ENCODE assay signal across 25 cellular contexts in genomic region chr13:101512650-101513049, GRCh38.
DNase-seq lines count a peak whose midpoint lies in the region; ATAC-seq, FAIRE-seq and TF ChIP-seq lines count a peak whose summit lies in the region.
"Had no signal": no experiment of that assay in that cellular context is flagged by ENCODE, and none has a peak within 500 bp of the region (broad histone marks: within the 10 kb centered on the region; RNA-seq: fewer than 3 reads in every experiment).

No MANE protein-coding gene starts in this region.

- H4K20me1 ChIP-seq in astrocyte (ENCODE audit: insufficient read depth, low read length) (no peaks in the 10 kb centered on the region), OCI-LY7 (ENCODE audit: insufficient read depth, low read length) (no peaks in the 10 kb centered on the region)

- DNase-seq in HT1080 (ENCODE audit: low read depth) = peak; percentile 85
- DNase-seq in astrocyte (ENCODE audit: low read depth) = peak; percentile 75
- peak; percentile 44 for DNase-seq in fibroblast of peridontal ligament (ENCODE audit: extremely low read depth)
- DNase-seq in SKM-1 (lab: John Stamatoyannopoulos, UW; ENCODE audit: unreplicated experiment) = no peak
- DNase-seq in CD14-positive monocyte (ENCODE audit: low spot score) = no peak
- no peak for DNase-seq in OCI-LY7 (ENCODE audit: low spot score)
- DNase-seq: activated CD4-positive, alpha-beta T cell treated with anti-CD3 and anti-CD28 coated beads, Interleukin-2, amount 10 ng/mL, durations not matched to agents 24 days and 14 days; activated effector memory CD4-positive, alpha-beta T cell treated with Interleukin-2 at 50 U/mL for 16 hours; activated naive CD8-positive, alpha-beta T cell treated with anti-CD3 and anti-CD28 coated beads, Interleukin-2, amount 50 U/mL, for 24 hours; Calu3; effector memory CD4-positive, alpha-beta T cell; H9; islet precursor cell; NCI-H1694; NCI-H446; NK-92 treated with Interleukin-12 subunit alpha and Interleukin-12 subunit beta, amount 100 ng/mL, for 24 hours; spleen; stimulated activated CD8-positive, alpha-beta memory T cell treated with anti-CD3 and anti-CD28 coated beads, Interleukin-4, amount 100 ng/mL, for 48 hours; T-cell had no signal

- POLR2A ChIA-PET in OCI-LY7 (lab: Charles Lee) = no interaction called here

- no peak for ATAC-seq in GM19452 (IDR thresholded peaks at IDR 0.05; ENCODE audit: unreplicated experiment)
- ATAC-seq: activated naive CD8-positive, alpha-beta T cell treated with anti-CD3 and anti-CD28 coated beads, Interleukin-2, amount 50 U/mL, for 24 hours; natural killer cell treated with Interleukin-12 subunit alpha and Interleukin-12 subunit beta and Interleukin-15 and Interleukin-18, amount 100 ng/mL, for 72 hours; T-cell had no signal

- no TSS peak for BruUV-seq in OCI-LY7 (replicated peaks; lab: Mats Ljungman, UMichigan)

- H3K36me3 ChIP-seq in astrocyte (ENCODE audit: insufficient read depth, low read length) = no peaks in the 10 kb centered on the region
- H3K36me3 ChIP-seq in skeletal muscle satellite cell (ENCODE audit: insufficient read depth, low read length) = peaks cover 11% of the 10 kb centered on the region
- H3K36me3 ChIP-seq in OCI-LY7 (ENCODE audit: insufficient read depth, low read length) = no peaks in the 10 kb centered on the region
- H3K36me3 ChIP-seq: spleen had no signal

- no peak for TF ChIP-seq CTCF in astrocyte (IDR thresholded peaks at IDR 0.05; ENCODE audit: insufficient read depth, low read depth, low read length)
- TF ChIP-seq CTCF in CD14-positive monocyte (IDR thresholded peaks at IDR 0.05) = no peak
- TF ChIP-seq CTCF in OCI-LY7 (conservative IDR thresholded peaks at IDR 0.05; ENCODE audit: low read length) = no peak

- CTCF ChIA-PET in OCI-LY7 (lab: Charles Lee; ENCODE audit: unreplicated experiment) = no interaction called here

- H3K4me1 ChIP-seq in astrocyte (ENCODE audit: insufficient read depth, low read length) (peaks cover 7% of the 10 kb centered on the region), skeletal muscle satellite cell (ENCODE audit: control insufficient read depth, insufficient read depth, low read length) (peaks cover 59% of the 10 kb centered on the region), OCI-LY7 (ENCODE audit: insufficient read depth, low read length, poor library complexity, severe bottlenecking) (no peaks in the 10 kb centered on the region)
- H3K4me1 ChIP-seq: spleen had no signal

- peak overlapping the region; percentile 39 for H3K4me2 ChIP-seq in astrocyte (ENCODE audit: low read length)
- H3K4me2 ChIP-seq in skeletal muscle satellite cell (ENCODE audit: low read length) = peak overlapping the region; percentile 61
- no peak overlapping the region for H3K4me2 ChIP-seq in OCI-LY7 (ENCODE audit: low read length)

- H3K9me3 Mint-ChIP-seq in astrocyte (ENCODE audit: unreplicated experiment) = peaks cover 1% of the 10 kb centered on the region
- peaks cover 0 to 2% (median 0%) of the 10 kb centered on the region in 7 donors for H3K9me3 Mint-ChIP-seq in CD14-positive monocyte
- H3K9me3 Mint-ChIP-seq: activated CD4-positive, alpha-beta T cell treated with anti-CD3 and anti-CD28 coated beads, Interleukin-2, amount 10 ng/mL, durations not matched to agents 24 days and 14 days; activated naive CD8-positive, alpha-beta T cell treated with anti-CD3 and anti-CD28 coated beads, Interleukin-2, amount 50 U/mL, for 24 hours; natural killer cell treated with Interleukin-12 subunit alpha and Interleukin-12 subunit beta and Interleukin-15 and Interleukin-18, amount 100 ng/mL, for 72 hours; T-cell had no signal

- H3K36me3 Mint-ChIP-seq in astrocyte (ENCODE audit: low read depth, unreplicated experiment) = no peaks in the 10 kb centered on the region
- H3K36me3 Mint-ChIP-seq in CD14-positive monocyte = no peaks in the 10 kb centered on the region
- H3K36me3 Mint-ChIP-seq: natural killer cell treated with Interleukin-12 subunit alpha and Interleukin-12 subunit beta and Interleukin-15 and Interleukin-18, amount 100 ng/mL, for 72 hours; T-cell had no signal

- no peaks in the 10 kb centered on the region for H3K9me2 ChIP-seq in OCI-LY7 (ENCODE audit: insufficient read depth, low read length)

- H3K27me3 ChIP-seq in astrocyte (ENCODE audit: insufficient read depth, low read length) (no peaks in the 10 kb centered on the region), skeletal muscle satellite cell (ENCODE audit: control insufficient read depth, insufficient read depth, low read length) (no peaks in the 10 kb centered on the region)
- H3K27me3 ChIP-seq: spleen had no signal

- no peaks in the 10 kb centered on the region for H3K9me3 ChIP-seq in astrocyte (ENCODE audit: insufficient read depth, low read depth, low read length)
- H3K9me3 ChIP-seq in skeletal muscle satellite cell (replicated peaks; ENCODE audit: low read length) = no peaks in the 10 kb centered on the region
- no peaks in the 10 kb centered on the region for H3K9me3 ChIP-seq in OCI-LY7 (ENCODE audit: low read length)
- H3K9me3 ChIP-seq: spleen had no signal

- H3K27ac ChIP-seq in astrocyte (ENCODE audit: low read depth, low read length) (peak overlapping the region; percentile 5), OCI-LY7 (ENCODE audit: low read depth, low read length, poor library complexity, severe bottlenecking) (no peak overlapping the region)
- H3K27ac ChIP-seq: RWPE1, spleen had no signal

- FAIRE-seq in astrocyte (lab: Jason Lieb, UNC) = no peak

- H2AFZ ChIP-seq in astrocyte (ENCODE audit: low read depth, low read length) (no peak overlapping the region), OCI-LY7 (ENCODE audit: low read length) (no peak overlapping the region)

- H3K27ac Mint-ChIP-seq in astrocyte (ENCODE audit: unreplicated experiment) = peak overlapping the region; percentile 23
- no peak overlapping the region for H3K27ac Mint-ChIP-seq in CD14-positive monocyte
- H3K27ac Mint-ChIP-seq: activated CD4-positive, alpha-beta T cell treated with anti-CD3 and anti-CD28 coated beads, Interleukin-2, amount 10 ng/mL, durations not matched to agents 24 days and 14 days; activated naive CD8-positive, alpha-beta T cell treated with anti-CD3 and anti-CD28 coated beads, Interleukin-2, amount 50 U/mL, for 24 hours; H9; IgD-negative memory B cell; natural killer cell treated with Interleukin-12 subunit alpha and Interleukin-12 subunit beta and Interleukin-15 and Interleukin-18, amount 100 ng/mL, for 72 hours; progenitor cell of endocrine pancreas; T-cell had no signal

- no peak overlapping the region for H3K9ac ChIP-seq in astrocyte (ENCODE audit: low read length)
- H3K9ac ChIP-seq in skeletal muscle satellite cell (ENCODE audit: low read depth, low read length) = peak overlapping the region; percentile 7

- H3K4me1 Mint-ChIP-seq in astrocyte (ENCODE audit: low read depth, unreplicated experiment) (peaks cover 17% of the 10 kb centered on the region), CD14-positive monocyte (no peaks in the 10 kb centered on the region)
- H3K4me1 Mint-ChIP-seq: activated CD4-positive, alpha-beta T cell treated with anti-CD3 and anti-CD28 coated beads, Interleukin-2, amount 10 ng/mL, durations not matched to agents 24 days and 14 days; IgD-negative memory B cell had no signal

- H3K4me3 Mint-ChIP-seq in astrocyte (ENCODE audit: unreplicated experiment) = no peak overlapping the region
- no peak overlapping the region for H3K4me3 Mint-ChIP-seq in CD14-positive monocyte
- H3K4me3 Mint-ChIP-seq: activated CD4-positive, alpha-beta T cell treated with anti-CD3 and anti-CD28 coated beads, Interleukin-2, amount 10 ng/mL, durations not matched to agents 24 days and 14 days; activated naive CD8-positive, alpha-beta T cell treated with anti-CD3 and anti-CD28 coated beads, Interleukin-2, amount 50 U/mL, for 24 hours; H9; IgD-negative memory B cell; natural killer cell treated with Interleukin-12 subunit alpha and Interleukin-12 subunit beta and Interleukin-15 and Interleukin-18, amount 100 ng/mL, for 72 hours; T-cell had no signal

- H3K27me3 Mint-ChIP-seq in astrocyte (ENCODE audit: low read depth, unreplicated experiment) (no peaks in the 10 kb centered on the region), CD14-positive monocyte (ENCODE audit: low read depth in 3 of 3) (no peaks in the 10 kb centered on the region)

- no peaks in the 10 kb centered on the region for H3K79me2 ChIP-seq in astrocyte (ENCODE audit: insufficient read depth, low read length)
- no peaks in the 10 kb centered on the region for H3K79me2 ChIP-seq in OCI-LY7 (ENCODE audit: insufficient read depth, low read depth, low read length)

- intact Hi-C loops in CD14-positive monocyte (cut with micrococcal nuclease) (no loop called here), OCI-LY7 (cut with micrococcal nuclease; ENCODE audit: unreplicated experiment) (no loop called here)

- H3K4me3 ChIP-seq in astrocyte (ENCODE audit: insufficient read depth, low read depth, low read length) = no peak overlapping the region
- peak overlapping the region; percentile 27 for H3K4me3 ChIP-seq in skeletal muscle satellite cell (ENCODE audit: low read length)
- H3K4me3 ChIP-seq in OCI-LY7 (ENCODE audit: low read depth, low read length, poor library complexity, severe bottlenecking) = no peak overlapping the region
- H3K4me3 ChIP-seq: spleen had no signal

Comparison
In these comparisons a context has a peak if more than half of its experiments do, and no peak if none do; other contexts are left out.
1. DNase-seq: peak in HT1080 (single experiment), astrocyte (single experiment) and fibroblast of peridontal ligament (single experiment); none in SKM-1 (single experiment), CD14-positive monocyte (single experiment) and OCI-LY7 (single experiment).